17 cellular contexts compared by ENCODE assay signal in the genomic region with DNA sequence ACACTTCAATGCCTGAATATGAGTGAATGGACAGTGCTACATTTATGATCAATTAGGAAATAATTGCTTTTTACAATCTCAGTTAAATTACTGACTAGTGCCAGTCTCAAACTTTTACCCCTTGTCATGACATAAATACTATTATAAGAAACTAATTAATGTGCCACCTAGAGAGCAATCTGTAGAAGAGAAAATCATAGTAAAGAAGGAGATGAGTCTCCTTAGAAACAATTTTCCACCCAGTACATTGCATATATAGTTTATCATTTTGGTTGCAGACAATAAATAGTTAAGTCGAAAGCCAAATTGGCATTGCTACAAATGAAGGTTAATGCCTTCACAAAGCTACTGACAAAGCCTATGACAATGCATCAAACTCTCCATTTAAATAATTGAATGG.
A peak's percentile ranks its signal among the peaks of the same experiment; 100 is the strongest.
DNase-seq lines count a peak whose midpoint lies in the region; ATAC-seq, FAIRE-seq and TF ChIP-seq lines count a peak whose summit lies in the region.
"Had no signal": no experiment of that assay in that cellular context is flagged by ENCODE, and none has a peak within 500 bp of the region (broad histone marks: within the 10 kb centered on the region; RNA-seq: fewer than 3 reads in every experiment).

No MANE protein-coding gene starts in this region.

- peak; percentile 31; the same call in 1 of the 3 replicates for ATAC-seq in GM12878
- ATAC-seq in GM21390 (IDR thresholded peaks at IDR 0.05; ENCODE audit: unreplicated experiment) = no peak
- ATAC-seq in HG02763 (IDR thresholded peaks at IDR 0.05; ENCODE audit: unreplicated experiment) = no peak

- in situ Hi-C loops in GM12878 (cut with MboI) = no loop called here

- 0 out of 2 replicates have a peak, but pooled peaks have one; percentile 11 for TF ChIP-seq CTCF in AG10803 (conservative IDR thresholded peaks at IDR 0.05; ENCODE audit: low read length)
- TF ChIP-seq CTCF in LNCaP clone FGC (IDR thresholded peaks at IDR 0.05; ENCODE audit: control insufficient read depth, extremely low read depth, insufficient read depth) = peak; percentile 10; the same call in 1 of the 2 replicates
- TF ChIP-seq CTCF in GM12878 (IDR thresholded peaks at IDR 0.05 in 2 of 3, conservative IDR thresholded peaks at IDR 0.05 in 1 of 3; ENCODE audit: control insufficient read depth in 2 of 3, extremely low read depth in 1 of 3, insufficient read depth in 1 of 3, low read depth in 3 of 3, low read length in 3 of 3) = no peak; a peak in 1 of 6 replicates
- TF ChIP-seq CTCF in progenitor cell of endocrine pancreas (IDR thresholded peaks at IDR 0.05; ENCODE audit: unreplicated experiment) = peak; percentile 18

- RAD21 ChIA-PET in GM12878 (lab: Charles Lee; ENCODE audit: unreplicated experiment) = interaction anchor here (1.2 to 1.9 kb wide), 3 partner anchors 61 to 328 kb away, joined by 4 to 6 read pairs (median 5); no protein-coding TSS in a partner anchor

- H3K4me1 ChIP-seq in GM12878 (ENCODE audit: control insufficient read depth, insufficient read depth, low read length) = no peaks in the 10 kb centered on the region

- intact Hi-C loops in GM12878 (cut with micrococcal nuclease; ENCODE audit: unreplicated experiment) = no loop called here

- no peaks in the 10 kb centered on the region for H3K9me3 ChIP-seq in GM12878 (replicated peaks; ENCODE audit: control insufficient read depth, insufficient read depth, low read length)

- SMC1A ChIA-PET in GM12878 (lab: Charles Lee; ENCODE audit: uncharacterized antibody, unreplicated experiment) = interaction anchor here (0.6 to 1.5 kb wide), 5 partner anchors 8 to 580 kb away, joined by 3 to 5 read pairs (median 3); no protein-coding TSS in a partner anchor

- no peaks in the 10 kb centered on the region for H3K36me3 Mint-ChIP-seq in progenitor cell of endocrine pancreas (ENCODE audit: insufficient read depth)
- H3K36me3 Mint-ChIP-seq: IgD-negative memory B cell had no signal

- H3K27me3 ChIP-seq in GM12878 (replicated peaks in 1 of 2; ENCODE audit: control insufficient read depth in 2 of 2, insufficient read depth in 2 of 2, low read length in 1 of 2) = no peaks in the 10 kb centered on the region

- TF ChIP-seq RAD21 in GM12878 (IDR thresholded peaks at IDR 0.05; ENCODE audit: insufficient read depth, low read depth, low read length) = no peak

- peaks cover 8% of the 10 kb centered on the region for H3K4me1 Mint-ChIP-seq in progenitor cell of endocrine pancreas (ENCODE audit: low read depth)
- H3K4me1 Mint-ChIP-seq: IgD-negative memory B cell had no signal

- H3K4me2 ChIP-seq in GM12878 (ENCODE audit: control insufficient read depth, insufficient read depth) = no peak overlapping the region
- H3K4me2 ChIP-seq: PC-9 had no signal

- DNase-seq in AG10803 (ENCODE audit: low read depth) = no peak
- DNase-seq in LNCaP clone FGC (ENCODE audit: low read depth) = no peak
- DNase-seq in GM12878 (ENCODE audit: low read depth, low spot score) = no peak
- no peak for DNase-seq in progenitor cell of endocrine pancreas (ENCODE audit: low spot score, unreplicated experiment)
- DNase-seq in urothelium cell line (ENCODE audit: low spot score) = no peak
- DNase-seq: DMS 273 treated with DMSO at 0.1 percent for 48 hours; NCI-H1436 treated with DMSO at 0.1 percent for 48 hours; NCI-H2107; NCI-H345; NCI-H526 treated with DMSO at 0.1 percent for 48 hours; NK-92 treated with Interleukin-12 subunit alpha and Interleukin-12 subunit beta, amount 100 ng/mL, for 24 hours; PC-9 had no signal

- no peak overlapping the region for H3K27ac ChIP-seq in GM12878 (ENCODE audit: control insufficient read depth, insufficient read depth)
- H3K27ac ChIP-seq: PC-9, SK-N-MC had no signal

- no peak overlapping the region for H3K9ac ChIP-seq in GM12878 (ENCODE audit: control insufficient read depth, insufficient read depth, low read length)

- H3K27me3 Mint-ChIP-seq in progenitor cell of endocrine pancreas = no peaks in the 10 kb centered on the region
- H3K27me3 Mint-ChIP-seq: IgD-negative memory B cell had no signal

- 28% methylated on average over 1 of the region's 1 CpG for WGBS in GM12878 (ENCODE audit: insufficient coverage, insufficient replicate concordance, low lambda C conversion rate, missing lambda C conversion rate)

- H2AFZ ChIP-seq in GM12878 (ENCODE audit: control insufficient read depth, low read depth, low read length) = no peak overlapping the region
- H2AFZ ChIP-seq: PC-9 had no signal

- BruUV-seq in GM12878 (replicated peaks; lab: Mats Ljungman, UMichigan) = no TSS peak

- FAIRE-seq in GM12878 (lab: Jason Lieb, UNC) = no peak
- no peak for FAIRE-seq in urothelium cell line (lab: Jason Lieb, UNC)
- FAIRE-seq: GM18507 had no signal

- H3K36me3 ChIP-seq in GM12878 (ENCODE audit: control insufficient read depth in 2 of 2, insufficient read depth in 2 of 2, low read length in 1 of 2) = no peaks in the 10 kb centered on the region

- no peak overlapping the region for H3K27ac Mint-ChIP-seq in progenitor cell of endocrine pancreas
- H3K27ac Mint-ChIP-seq: IgD-negative memory B cell had no signal

- H3K4me3 ChIP-seq in AG10803 (ENCODE audit: low read length) = no peak overlapping the region
- H3K4me3 ChIP-seq in LNCaP clone FGC (ENCODE audit: low read depth, low read length) = no peak overlapping the region
- no peak overlapping the region for H3K4me3 ChIP-seq in GM12878
- H3K4me3 ChIP-seq: PC-9, SK-N-MC had no signal

- CTCF ChIA-PET in GM12878 (lab: Yijun Ruan, JAX) = interaction anchor here (0.8 to 2.1 kb wide), 12 partner anchors 9 to 514 kb away, joined by 3 to 10 read pairs (median 3); no protein-coding TSS in a partner anchor

- no peak for TF ChIP-seq POLR2A in GM12878 (IDR thresholded peaks at IDR 0.05; ENCODE audit: low read depth, low read length)

- H3K9me3 Mint-ChIP-seq in progenitor cell of endocrine pancreas (ENCODE audit: low read depth) = no peaks in the 10 kb centered on the region
- H3K9me3 Mint-ChIP-seq: IgD-negative memory B cell had no signal

- no peaks in the 10 kb centered on the region for H3K79me2 ChIP-seq in GM12878 (ENCODE audit: control insufficient read depth, insufficient read depth, low read length)

- no peak for TF ChIP-seq EP300 in GM12878 (IDR thresholded peaks at IDR 0.05; ENCODE audit: borderline replicate concordance in 1 of 2, control insufficient read depth in 1 of 2, low read depth in 2 of 2, low read length in 2 of 2)

- no peaks in the 10 kb centered on the region for H4K20me1 ChIP-seq in GM12878 (ENCODE audit: control insufficient read depth, insufficient read depth)

- POLR2A ChIA-PET in GM12878 (lab: Charles Lee) = no interaction called here

- H3K4me3 Mint-ChIP-seq in progenitor cell of endocrine pancreas (ENCODE audit: low read depth) = no peak overlapping the region
- H3K4me3 Mint-ChIP-seq: IgD-negative memory B cell had no signal

TF ChIP-seq in GM12878, 131 proteins besides CTCF, POLR2A, EP300 and RAD21:
- TF ChIP-seq CEBPB (IDR thresholded peaks at IDR 0.05; ENCODE audit: borderline replicate concordance in 1 of 2, low read depth in 2 of 2, low read length in 2 of 2) (no peak), PRDM15 (CRISPR knock-in tag; IDR thresholded peaks at IDR 0.05) (no peak), SREBF1 (IDR thresholded peaks at IDR 0.05; ENCODE audit: low read length) (no peak), YBX1 (IDR thresholded peaks at IDR 0.05) (no peak), SP1 (IDR thresholded peaks at IDR 0.05; ENCODE audit: low read depth, low read length) (no peak), ZNF274 (IDR thresholded peaks at IDR 0.05; ENCODE audit: insufficient read depth, insufficient read length) (no peak), RCOR1 (conservative IDR thresholded peaks at IDR 0.05; ENCODE audit: low read depth, low read length) (no peak), KLF5 (IDR thresholded peaks at IDR 0.05; ENCODE audit: partially characterized antibody) (no peak)

Comparison
In these comparisons a context has a peak if more than half of its experiments do, and no peak if none do; other contexts are left out.
1. CTCF ChIP-seq: peak in AG10803 (single experiment), LNCaP clone FGC (single experiment) and progenitor cell of endocrine pancreas (single experiment); none in GM12878 (0 of 3).